Comparison of ENCODE assay signal across 15 cellular contexts in the genomic region with DNA sequence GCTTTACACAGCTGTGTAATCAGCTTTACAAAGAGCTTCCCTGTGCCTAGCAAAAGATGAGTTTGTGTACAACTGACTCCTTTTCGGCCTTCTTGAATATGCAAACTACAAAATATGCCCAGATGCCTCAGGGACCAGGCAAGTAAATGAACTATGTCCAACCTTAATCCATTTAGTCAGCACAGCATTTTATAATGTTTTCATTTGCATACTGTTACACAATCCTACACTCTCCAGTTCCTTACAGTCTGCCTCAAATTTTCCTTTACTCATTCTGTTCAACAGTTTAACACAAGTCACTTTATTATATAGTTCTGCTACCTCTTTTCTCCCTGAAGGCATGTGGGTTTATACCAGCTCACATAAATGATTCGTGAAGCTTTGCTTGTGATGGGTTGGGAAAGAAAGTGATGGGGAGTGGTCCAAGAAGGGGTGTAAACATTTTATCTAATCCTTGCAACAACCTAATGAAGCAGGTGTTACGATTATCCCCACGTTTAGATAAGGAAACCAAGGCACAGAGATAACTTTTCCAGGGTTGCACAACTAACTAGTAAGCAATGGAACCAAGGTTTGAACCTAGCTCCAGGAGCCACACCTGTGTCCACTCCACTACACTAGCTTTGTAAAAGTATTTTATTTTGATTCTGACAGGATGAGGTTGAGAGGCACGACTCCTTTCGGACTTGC. TPM values are rescaled to one million over a fixed set of nuclear protein-coding genes. Genes with fewer than 3 reads are reported as not detected.
DNase-seq lines count a peak whose midpoint lies in the region; ATAC-seq and TF ChIP-seq lines count a peak whose summit lies in the region.
"Had no signal": no experiment of that assay in that cellular context is flagged by ENCODE, and none has a peak within 500 bp of the region (broad histone marks: within the 10 kb centered on the region; RNA-seq: fewer than 3 reads in every experiment).

No MANE protein-coding gene starts in this region.

- 73% methylated on average over 6 of the region's 6 CpGs for WGBS in prostate gland

- ATAC-seq in HG02852 (IDR thresholded peaks at IDR 0.05; ENCODE audit: unreplicated experiment), result no peak
- ATAC-seq: CD8-positive, alpha-beta T cell; left colon; SK-N-SH treated with all-trans-retinoic acid at 6 μM for 48 hours; upper lobe of right lung had no signal

- no peaks in the 10 kb centered on the region for H3K36me3 ChIP-seq in prostate gland
- H3K36me3 ChIP-seq: upper lobe of right lung had no signal

- H3K27me3 ChIP-seq in prostate gland (replicated peaks; ENCODE audit: insufficient read depth), result no peaks in the 10 kb centered on the region
- H3K27me3 ChIP-seq: upper lobe of right lung had no signal

- H3K4me1 ChIP-seq in prostate gland (replicated peaks), result no peaks in the 10 kb centered on the region

- H3K27me3 Mint-ChIP-seq in activated T-helper 2 cell treated with anti-CD3 and anti-CD28 coated beads, Interferon-gamma antibody, Interleukin-2, Interleukin-4, amounts not matched to agents 10 μg/mL and 5 μg/mL and 100 μg/mL, durations not matched to agents 14 hours and 24 hours and 36 hours (ENCODE audit: low read depth), result no peaks in the 10 kb centered on the region
- no peaks in the 10 kb centered on the region for H3K27me3 Mint-ChIP-seq in neural crest cell (ENCODE audit: low read depth)
- H3K27me3 Mint-ChIP-seq: central memory CD8-positive, alpha-beta T cell had no signal

- no peak overlapping the region for H3K27ac ChIP-seq in prostate gland
- H3K27ac ChIP-seq: upper lobe of right lung had no signal

- H3K4me3 Mint-ChIP-seq in activated T-helper 2 cell treated with anti-CD3 and anti-CD28 coated beads, Interferon-gamma antibody, Interleukin-2, Interleukin-4, amounts not matched to agents 10 μg/mL and 5 μg/mL and 100 μg/mL, durations not matched to agents 14 hours and 24 hours and 36 hours (ENCODE audit: low read depth), result no peak overlapping the region
- H3K4me3 Mint-ChIP-seq in neural crest cell, result peak overlapping the region; percentile 3
- H3K4me3 Mint-ChIP-seq: activated naive CD8-positive, alpha-beta T cell treated with anti-CD3 and anti-CD28 coated beads, Interleukin-2, amount 10 ng/mL, durations not matched to agents 7 days and 5 days; CD8-positive, alpha-beta T cell; central memory CD8-positive, alpha-beta T cell had no signal

- peak overlapping the region; percentile 3 for H3K27ac Mint-ChIP-seq in activated T-helper 2 cell treated with anti-CD3 and anti-CD28 coated beads, Interferon-gamma antibody, Interleukin-2, Interleukin-4, amounts not matched to agents 10 μg/mL and 5 μg/mL and 100 μg/mL, durations not matched to agents 14 hours and 24 hours and 36 hours
- no peak overlapping the region for H3K27ac Mint-ChIP-seq in neural crest cell (ENCODE audit: unreplicated experiment)
- H3K27ac Mint-ChIP-seq: activated naive CD8-positive, alpha-beta T cell treated with anti-CD3 and anti-CD28 coated beads, Interleukin-2, amount 10 ng/mL, durations not matched to agents 7 days and 5 days; CD8-positive, alpha-beta T cell had no signal

- H3K9me3 Mint-ChIP-seq in activated T-helper 2 cell treated with anti-CD3 and anti-CD28 coated beads, Interferon-gamma antibody, Interleukin-2, Interleukin-4, amounts not matched to agents 10 μg/mL and 5 μg/mL and 100 μg/mL, durations not matched to agents 14 hours and 24 hours and 36 hours, result no peaks in the 10 kb centered on the region
- H3K9me3 Mint-ChIP-seq in neural crest cell, result no peaks in the 10 kb centered on the region
- H3K9me3 Mint-ChIP-seq: activated naive CD8-positive, alpha-beta T cell treated with anti-CD3 and anti-CD28 coated beads, Interleukin-2, amount 10 ng/mL, durations not matched to agents 7 days and 5 days; CD8-positive, alpha-beta T cell; central memory CD8-positive, alpha-beta T cell had no signal

- TF ChIP-seq CTCF in neural crest cell (conservative IDR thresholded peaks at IDR 0.05), result no peak
- TF ChIP-seq CTCF in prostate gland (IDR thresholded peaks at IDR 0.05), result no peak

- no peak overlapping the region for H3K4me3 ChIP-seq in prostate gland
- H3K4me3 ChIP-seq: upper lobe of right lung had no signal

- no peak for TF ChIP-seq POLR2A in prostate gland (IDR thresholded peaks at IDR 0.05)

- DNase-seq in EL (peak; percentile 9), M059J (ENCODE audit: low read depth) (peak; percentile 46), neural crest cell (ENCODE audit: low read depth, low spot score) (no peak), NCI-H510A treated with DMSO at 0.1 percent for 48 hours (lab: John Stamatoyannopoulos, UW) (no peak), prostate gland (ENCODE audit: low spot score) (no peak)
- no peak for DNase-seq in activated T-helper 2 cell treated with anti-CD3 and anti-CD28 coated beads, Interferon-gamma antibody, Interleukin-2, Interleukin-4, amounts not matched to agents 10 μg/mL and 5 μg/mL and 100 μg/mL, durations not matched to agents 14 hours and 24 hours and 36 hours (ENCODE audit: low spot score)
- DNase-seq: activated naive CD8-positive, alpha-beta T cell treated with anti-CD3 and anti-CD28 coated beads, Interleukin-2, amount 10 ng/mL, durations not matched to agents 7 days and 5 days; CD8-positive, alpha-beta T cell; hippocampal formation; left colon; stimulated activated CD4-positive, alpha-beta T cell treated with anti-CD3 and anti-CD28 coated beads, Interleukin-4, amount 100 ng/mL, for 1 hour; upper lobe of right lung had no signal

- peaks cover 30% of the 10 kb centered on the region for H3K4me1 Mint-ChIP-seq in activated T-helper 2 cell treated with anti-CD3 and anti-CD28 coated beads, Interferon-gamma antibody, Interleukin-2, Interleukin-4, amounts not matched to agents 10 μg/mL and 5 μg/mL and 100 μg/mL, durations not matched to agents 14 hours and 24 hours and 36 hours (ENCODE audit: low read depth)
- H3K4me1 Mint-ChIP-seq in neural crest cell, result peaks cover 14% of the 10 kb centered on the region

- intact Hi-C loops in activated T-helper 2 cell treated with anti-CD3 and anti-CD28 coated beads, Interferon-gamma antibody, Interleukin-2, Interleukin-4, amounts not matched to agents 10 μg/mL and 5 μg/mL and 100 μg/mL, durations not matched to agents 14 hours and 24 hours and 36 hours (cut with micrococcal nuclease), result loop anchor here (5.0 kb wide), 3 partner anchors 97 to 447 kb away; a partner anchor contains a TSS
- intact Hi-C loops in prostate gland (cut with DNase I), result loop anchor here (5.0 to 10.0 kb wide), 5 partner anchors 77 to 193 kb away; a partner anchor contains a TSS

- H3K36me3 Mint-ChIP-seq in activated T-helper 2 cell treated with anti-CD3 and anti-CD28 coated beads, Interferon-gamma antibody, Interleukin-2, Interleukin-4, amounts not matched to agents 10 μg/mL and 5 μg/mL and 100 μg/mL, durations not matched to agents 14 hours and 24 hours and 36 hours (ENCODE audit: low read depth), result peaks cover 4% of the 10 kb centered on the region
- H3K36me3 Mint-ChIP-seq in neural crest cell (ENCODE audit: low read depth), result no peaks in the 10 kb centered on the region
- H3K36me3 Mint-ChIP-seq: activated naive CD8-positive, alpha-beta T cell treated with anti-CD3 and anti-CD28 coated beads, Interleukin-2, amount 10 ng/mL, durations not matched to agents 7 days and 5 days had no signal

- no peaks in the 10 kb centered on the region for H3K9me3 ChIP-seq in prostate gland
- H3K9me3 ChIP-seq: upper lobe of right lung had no signal

RNA-seq across cellular contexts. Expression of a gene that starts 3.3 kb away (rescaled TPM):
- 17.9 and 30.1 TPM in 2 replicates for total RNA-seq in M059J (2014; rRNA removed; shearing (Covaris generic))
- total RNA-seq in activated T-helper 2 cell treated with anti-CD3 and anti-CD28 coated beads, Interferon-gamma antibody, Interleukin-2, Interleukin-4, amounts not matched to agents 10 μg/mL and 5 μg/mL and 100 μg/mL, durations not matched to agents 14 hours and 24 hours and 36 hours, result 40.8 and 45.1 TPM in 2 replicates
- total RNA-seq in neural crest cell, result 19.6 and 21.4 TPM in 2 replicates
- total RNA-seq in prostate gland, result 10 to 100 TPM; 11.3 to 21.5 TPM

Comparison
In these comparisons a context has a peak if more than half of its experiments do, and no peak if none do; other contexts are left out.
1. DNase-seq: peak in EL (single experiment) and M059J (single experiment); none in activated T-helper 2 cell treated with anti-CD3 and anti-CD28 coated beads, Interferon-gamma antibody, Interleukin-2, Interleukin-4, amounts not matched to agents 10 μg/mL and 5 μg/mL and 100 μg/mL, durations not matched to agents 14 hours and 24 hours and 36 hours (single experiment), neural crest cell (single experiment), NCI-H510A treated with DMSO at 0.1 percent for 48 hours (single experiment) and prostate gland (single experiment).